Comparison of ENCODE assay signal across 1 cellular context in genomic region chr10:63286340-63286739, GRCh38.
TF ChIP-seq lines count a peak whose summit lies in the region.

No MANE protein-coding gene starts in this region.

TF ChIP-seq in A549, 52 proteins besides CTCF, POLR2A, EP300 and RAD21 (continued from another document):
- TF ChIP-seq ELK1 (IDR thresholded peaks at IDR 0.05; ENCODE audit: low read depth, low read length) = no peak
- TF ChIP-seq RFX5 (IDR thresholded peaks at IDR 0.05) = no peak
- no peak for TF ChIP-seq E2F6 (IDR thresholded peaks at IDR 0.05; ENCODE audit: borderline replicate concordance, low read depth)
- TF ChIP-seq SREBF2 (IDR thresholded peaks at IDR 0.05) = no peak
- TF ChIP-seq PBX3 (IDR thresholded peaks at IDR 0.05) = no peak
- TF ChIP-seq GATA3 (IDR thresholded peaks at IDR 0.05; ENCODE audit: borderline replicate concordance) = no peak
- no peak for TF ChIP-seq HOXB13 (CRISPR knock-in tag; IDR thresholded peaks at IDR 0.05; ENCODE audit: low read depth)
- no peak for TF ChIP-seq KDM5A (IDR thresholded peaks at IDR 0.05)
- no peak for TF ChIP-seq CHD2 (IDR thresholded peaks at IDR 0.05; ENCODE audit: low read length, partially characterized antibody)
